ENCODE assay signal across 17 cellular contexts in the genomic region with DNA sequence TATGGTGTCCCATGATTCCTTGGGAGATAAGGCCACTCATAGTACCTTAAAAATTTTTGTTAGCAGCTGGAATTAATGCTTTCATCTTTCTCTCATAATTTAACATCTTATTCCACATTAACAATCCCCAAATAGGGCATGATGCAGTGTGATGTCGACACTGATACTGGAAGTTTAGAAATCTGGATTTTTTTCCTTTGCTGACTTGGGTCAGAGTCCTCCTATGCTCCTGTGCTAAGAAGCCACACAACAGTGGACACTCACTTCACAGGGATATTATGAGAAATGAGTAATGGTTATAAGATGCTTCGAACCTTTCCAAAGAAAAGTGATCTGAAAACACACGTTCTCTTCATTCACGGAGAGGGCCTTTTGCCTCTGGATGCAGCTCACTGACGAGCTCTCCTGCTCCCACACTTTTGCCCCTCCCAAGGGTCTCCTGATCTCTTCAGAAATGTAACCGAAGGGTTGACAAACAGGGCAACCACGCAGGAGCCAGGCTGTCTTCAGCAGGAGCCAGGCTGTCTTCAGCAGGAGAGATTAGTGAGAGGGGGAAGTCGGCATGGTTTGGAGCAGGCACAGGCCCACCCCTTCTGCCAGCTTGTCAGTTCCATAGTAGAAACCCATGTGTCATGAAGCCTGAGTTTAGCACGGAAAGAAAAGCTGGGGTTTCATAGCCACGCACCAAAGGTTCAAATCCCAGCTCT.
A peak's percentile ranks its signal among the peaks of the same experiment; 100 is the strongest.
DNase-seq lines count a peak whose midpoint lies in the region; TF ChIP-seq lines count a peak whose summit lies in the region.
"Had no signal": no experiment of that assay in that cellular context is flagged by ENCODE, and none has a peak within 500 bp of the region (broad histone marks: within the 10 kb centered on the region; RNA-seq: fewer than 3 reads in every experiment).

No MANE protein-coding gene starts in this region.

- no peaks in the 10 kb centered on the region for H3K27me3 Mint-ChIP-seq in activated CD4-positive, alpha-beta T cell treated with anti-CD3 and anti-CD28 coated beads, Interleukin-2, amount 10 ng/mL, durations not matched to agents 7 days and 5 days
- no peaks in the 10 kb centered on the region for H3K27me3 Mint-ChIP-seq in chondrocyte (ENCODE audit: low read depth)
- H3K27me3 Mint-ChIP-seq: CD4-positive, alpha-beta T cell had no signal

- in situ Hi-C loops in GM13976 (cut with MboI; ENCODE audit: low sequenced_read_pairs, unreplicated experiment) = no loop called here

- H3K4me1 Mint-ChIP-seq in activated CD4-positive, alpha-beta T cell treated with anti-CD3 and anti-CD28 coated beads, Interleukin-2, amount 10 ng/mL, durations not matched to agents 7 days and 5 days = no peaks in the 10 kb centered on the region
- H3K4me1 Mint-ChIP-seq in chondrocyte (ENCODE audit: low read depth) = peaks cover 55% of the 10 kb centered on the region

- H3K36me3 Mint-ChIP-seq in activated CD4-positive, alpha-beta T cell treated with anti-CD3 and anti-CD28 coated beads, Interleukin-2, amount 10 ng/mL, durations not matched to agents 7 days and 5 days (ENCODE audit: low read depth) = no peaks in the 10 kb centered on the region
- peaks cover 8% of the 10 kb centered on the region for H3K36me3 Mint-ChIP-seq in chondrocyte (ENCODE audit: low read depth)

- H3K27me3 ChIP-seq in mucosa of rectum (ENCODE audit: control insufficient read depth in 2 of 2, insufficient read depth in 2 of 2, low read length in 2 of 2) = no peaks in the 10 kb centered on the region
- H3K27me3 ChIP-seq in tibial artery = no peaks in the 10 kb centered on the region

- no peak for DNase-seq in activated CD4-positive, alpha-beta T cell treated with anti-CD3 and anti-CD28 coated beads, Interleukin-2, amount 10 ng/mL, durations not matched to agents 7 days and 5 days
- DNase-seq in activated CD4-positive, alpha-beta T cell treated with anti-CD3 and anti-CD28 coated beads, Interleukin-2, amount 50 U/mL, for 1 hour = no peak
- DNase-seq in chondrocyte (ENCODE audit: low spot score) = no peak
- no peak for DNase-seq in tibial artery
- DNase-seq in GM13976 (ENCODE audit: low spot score) = no peak
- DNase-seq in OCI-M2 (lab: John Stamatoyannopoulos, UW; ENCODE audit: unreplicated experiment) = no peak
- no peak for DNase-seq in COR-L47 (lab: John Stamatoyannopoulos, UW)
- DNase-seq: activated CD4-positive, alpha-beta T cell treated with anti-CD3 and anti-CD28 coated beads, Interleukin-2, amount 50 U/mL, for 4 hours; CD4-positive, alpha-beta T cell; DMS79 treated with DMSO at 0.1 percent for 48 hours; foreskin melanocyte; H7; NCI-H2171 treated with DMSO at 0.1 percent for 48 hours; posterior cingulate gyrus; stimulated activated CD4-positive, alpha-beta T cell treated with anti-CD3 and anti-CD28 coated beads, Interleukin-12 subunit alpha, Interleukin-12 subunit beta, amount 100 ng/mL, for 4 hours; stimulated activated naive CD4-positive, alpha-beta T cell had no signal

- TF ChIP-seq CTCF in chondrocyte (IDR thresholded peaks at IDR 0.05) = no peak
- no peak for TF ChIP-seq CTCF in tibial artery (IDR thresholded peaks at IDR 0.05)
- TF ChIP-seq CTCF in GM13976 (IDR thresholded peaks at IDR 0.05; ENCODE audit: borderline replicate concordance, control extremely low read depth, extremely low read depth, insufficient read depth, missing control alignments) = no peak

- POLR2A ChIA-PET in activated CD4-positive, alpha-beta T cell treated with anti-CD3 and anti-CD28 coated beads, Interleukin-2, amount 10 ng/mL, durations not matched to agents 7 days and 5 days (lab: Charles Lee) = no interaction called here

- H3K9ac ChIP-seq in mucosa of rectum (ENCODE audit: low read depth in 1 of 2, low read length in 2 of 2) = peak overlapping the region in 1 of 2 donors; percentile 17

- H3K27ac ChIP-seq in mucosa of rectum (ENCODE audit: low read depth in 2 of 2, low read length in 2 of 2) (peak overlapping the region; percentile 40 to 48), tibial artery (peak overlapping the region; percentile 66 to 78)

- CTCF ChIA-PET in activated CD4-positive, alpha-beta T cell treated with anti-CD3 and anti-CD28 coated beads, Interleukin-2, amount 10 ng/mL, durations not matched to agents 7 days and 5 days (lab: Charles Lee) = no interaction called here

- H3K9me3 ChIP-seq in mucosa of rectum (ENCODE audit: control insufficient read depth in 2 of 2, low read length in 2 of 2) (no peaks in the 10 kb centered on the region), tibial artery (no peaks in the 10 kb centered on the region)

- H3K9me3 Mint-ChIP-seq in activated CD4-positive, alpha-beta T cell treated with anti-CD3 and anti-CD28 coated beads, Interleukin-2, amount 10 ng/mL, durations not matched to agents 7 days and 5 days = no peaks in the 10 kb centered on the region
- H3K9me3 Mint-ChIP-seq in chondrocyte (ENCODE audit: low read depth) = no peaks in the 10 kb centered on the region
- H3K9me3 Mint-ChIP-seq: CD4-positive, alpha-beta T cell had no signal

- H3K36me3 ChIP-seq in mucosa of rectum (ENCODE audit: control insufficient read depth in 2 of 2, insufficient read depth in 2 of 2, low read length in 2 of 2) (no peaks in the 10 kb centered on the region), tibial artery (no peaks in the 10 kb centered on the region)

- H3K4me3 ChIP-seq in mucosa of rectum (ENCODE audit: low read length in 2 of 2) (no peak overlapping the region), tibial artery (no peak overlapping the region)

- intact Hi-C loops in tibial artery (cut with DNase I; ENCODE audit: low total_unique reads) = no loop called here

- peaks cover 2 to 6% of the 10 kb centered on the region in 2 donors for H3K4me1 ChIP-seq in mucosa of rectum (ENCODE audit: control insufficient read depth in 2 of 2, insufficient read depth in 2 of 2, low read length in 2 of 2)
- H3K4me1 ChIP-seq in tibial artery = peaks cover 0 to 34% (median 20%) of the 10 kb centered on the region in 4 donors

- peak overlapping the region; percentile 7 for H3K27ac Mint-ChIP-seq in activated CD4-positive, alpha-beta T cell treated with anti-CD3 and anti-CD28 coated beads, Interleukin-2, amount 10 ng/mL, durations not matched to agents 7 days and 5 days
- peak overlapping the region; percentile 80 for H3K27ac Mint-ChIP-seq in chondrocyte (ENCODE audit: unreplicated experiment)
- H3K27ac Mint-ChIP-seq: CD4-positive, alpha-beta T cell had no signal

- no peak overlapping the region for H3K4me3 Mint-ChIP-seq in activated CD4-positive, alpha-beta T cell treated with anti-CD3 and anti-CD28 coated beads, Interleukin-2, amount 10 ng/mL, durations not matched to agents 7 days and 5 days
- H3K4me3 Mint-ChIP-seq in chondrocyte (ENCODE audit: unreplicated experiment) = no peak overlapping the region
- H3K4me3 Mint-ChIP-seq: CD4-positive, alpha-beta T cell had no signal
